In genomic region chr7:105776986-105777910, GRCh38 we compare ENCODE assay signal across 1 cellular context.
TF ChIP-seq lines count a peak whose summit lies in the region.

No MANE protein-coding gene starts in this region.

TF ChIP-seq in SK-N-SH treated with all-trans-retinoic acid at 6 μM for 48 hours, 23 proteins besides CTCF, POLR2A, EP300 and RAD21 (continued from another document):
- no peak for TF ChIP-seq ZNF565 (CRISPR knock-in tag; conservative IDR thresholded peaks at IDR 0.05; ENCODE audit: low read depth)
- peak; percentile 88 for TF ChIP-seq TOX (CRISPR knock-in tag; IDR thresholded peaks at IDR 0.05; ENCODE audit: borderline replicate concordance)
